In genomic region chr9:128633601-128634000, GRCh38 we compare ENCODE assay signal across 21 cellular contexts. TPM values are rescaled to one million over a fixed set of nuclear protein-coding genes. Genes with fewer than 3 reads are reported as not detected.
A peak's percentile ranks its signal among the peaks of the same experiment; 100 is the strongest.
DNase-seq lines count a peak whose midpoint lies in the region; ATAC-seq and TF ChIP-seq lines count a peak whose summit lies in the region.
"Had no signal": no experiment of that assay in that cellular context is flagged by ENCODE, and none has a peak within 500 bp of the region (broad histone marks: within the 10 kb centered on the region; RNA-seq: fewer than 3 reads in every experiment).

No MANE protein-coding gene starts in this region.

- no peak for ATAC-seq in activated naive CD8-positive, alpha-beta T cell treated with anti-CD3 and anti-CD28 coated beads, Interleukin-2, amount 50 U/mL, for 24 hours
- ATAC-seq in gastroesophageal sphincter (no peak), GM19463 (IDR thresholded peaks at IDR 0.05; ENCODE audit: unreplicated experiment) (no peak)
- ATAC-seq in stimulated activated effector memory CD8-positive, alpha-beta T cell treated with anti-CD3 and anti-CD28 coated beads, Interleukin-12 subunit alpha, Interleukin-12 subunit beta, amount 100 ng/mL, for 72 hours, result no peak
- ATAC-seq: activated CD8-positive, alpha-beta T cell treated with anti-CD3 and anti-CD28 coated beads, Interleukin-2, amount 10 ng/mL, durations not matched to agents 7 days and 5 days; left colon had no signal

- H3K27me3 Mint-ChIP-seq in activated naive CD8-positive, alpha-beta T cell treated with anti-CD3 and anti-CD28 coated beads for 36 hours, result no peaks in the 10 kb centered on the region
- H3K27me3 Mint-ChIP-seq in activated naive CD8-positive, alpha-beta T cell treated with anti-CD3 and anti-CD28 coated beads, Interleukin-2, amount 50 U/mL, for 24 hours, result no peaks in the 10 kb centered on the region
- H3K27me3 Mint-ChIP-seq: activated T-cell treated with anti-CD3 and anti-CD28 coated beads, Interleukin-2, amount 50 U/mL, for 24 hours had no signal

- no peak for TF ChIP-seq EP300 in gastroesophageal sphincter (IDR thresholded peaks at IDR 0.05)

- no peak for TF ChIP-seq POLR2A in gastroesophageal sphincter (IDR thresholded peaks at IDR 0.05)

- no peak overlapping the region for H3K4me3 Mint-ChIP-seq in activated naive CD8-positive, alpha-beta T cell treated with anti-CD3 and anti-CD28 coated beads for 36 hours
- H3K4me3 Mint-ChIP-seq in activated naive CD8-positive, alpha-beta T cell treated with anti-CD3 and anti-CD28 coated beads, Interleukin-2, amount 50 U/mL, for 24 hours, result no peak overlapping the region
- H3K4me3 Mint-ChIP-seq in stimulated activated effector memory CD8-positive, alpha-beta T cell treated with anti-CD3 and anti-CD28 coated beads, Interleukin-12 subunit alpha, Interleukin-12 subunit beta, amount 100 ng/mL, for 72 hours, result no peak overlapping the region
- H3K4me3 Mint-ChIP-seq: activated CD8-positive, alpha-beta T cell treated with anti-CD3 and anti-CD28 coated beads, Interleukin-2, amount 10 ng/mL, durations not matched to agents 7 days and 5 days; activated T-cell treated with anti-CD3 and anti-CD28 coated beads, Interleukin-2, amount 50 U/mL, for 24 hours had no signal

- no peaks in the 10 kb centered on the region for H3K27me3 ChIP-seq in gastroesophageal sphincter

- no peak for TF ChIP-seq CTCF in gastroesophageal sphincter (IDR thresholded peaks at IDR 0.05)
- no peak for TF ChIP-seq CTCF in GM20000 (IDR thresholded peaks at IDR 0.05; ENCODE audit: extremely low read depth, missing control alignments)

- H3K36me3 ChIP-seq in gastroesophageal sphincter, result peaks cover 0 to 63% of the 10 kb centered on the region in 2 donors

- H3K9me3 ChIP-seq in gastroesophageal sphincter, result no peaks in the 10 kb centered on the region

- 72 to 91% methylated on average over 8 to 10 of the region's 11 CpGs for WGBS in gastroesophageal sphincter (ENCODE audit: low coverage in 1 of 2), 2 donors

- H3K36me3 Mint-ChIP-seq in activated naive CD8-positive, alpha-beta T cell treated with anti-CD3 and anti-CD28 coated beads for 36 hours, result peaks cover 7% of the 10 kb centered on the region
- peaks cover 8% of the 10 kb centered on the region for H3K36me3 Mint-ChIP-seq in activated naive CD8-positive, alpha-beta T cell treated with anti-CD3 and anti-CD28 coated beads, Interleukin-2, amount 50 U/mL, for 24 hours (ENCODE audit: low read depth)
- H3K36me3 Mint-ChIP-seq in stimulated activated effector memory CD8-positive, alpha-beta T cell treated with anti-CD3 and anti-CD28 coated beads, Interleukin-12 subunit alpha, Interleukin-12 subunit beta, amount 100 ng/mL, for 72 hours, result peaks cover 68% of the 10 kb centered on the region

- no peaks in the 10 kb centered on the region for H3K4me1 Mint-ChIP-seq in activated naive CD8-positive, alpha-beta T cell treated with anti-CD3 and anti-CD28 coated beads for 36 hours
- H3K4me1 Mint-ChIP-seq in activated naive CD8-positive, alpha-beta T cell treated with anti-CD3 and anti-CD28 coated beads, Interleukin-2, amount 50 U/mL, for 24 hours, result no peaks in the 10 kb centered on the region
- peaks cover 12% of the 10 kb centered on the region for H3K4me1 Mint-ChIP-seq in stimulated activated effector memory CD8-positive, alpha-beta T cell treated with anti-CD3 and anti-CD28 coated beads, Interleukin-12 subunit alpha, Interleukin-12 subunit beta, amount 100 ng/mL, for 72 hours

- H3K9me3 Mint-ChIP-seq in activated naive CD8-positive, alpha-beta T cell treated with anti-CD3 and anti-CD28 coated beads for 36 hours, result no peaks in the 10 kb centered on the region
- H3K9me3 Mint-ChIP-seq in activated naive CD8-positive, alpha-beta T cell treated with anti-CD3 and anti-CD28 coated beads, Interleukin-2, amount 50 U/mL, for 24 hours, result no peaks in the 10 kb centered on the region
- H3K9me3 Mint-ChIP-seq in stimulated activated effector memory CD8-positive, alpha-beta T cell treated with anti-CD3 and anti-CD28 coated beads, Interleukin-12 subunit alpha, Interleukin-12 subunit beta, amount 100 ng/mL, for 72 hours, result no peaks in the 10 kb centered on the region
- H3K9me3 Mint-ChIP-seq: activated T-cell treated with anti-CD3 and anti-CD28 coated beads, Interleukin-2, amount 50 U/mL, for 24 hours had no signal

- H3K27ac ChIP-seq in gastroesophageal sphincter, result peak overlapping the region in 3 of 4 donors; percentile 31 to 95 (median 89)

- peak overlapping the region; percentile 25 for H3K27ac Mint-ChIP-seq in activated naive CD8-positive, alpha-beta T cell treated with anti-CD3 and anti-CD28 coated beads for 36 hours
- no peak overlapping the region for H3K27ac Mint-ChIP-seq in activated naive CD8-positive, alpha-beta T cell treated with anti-CD3 and anti-CD28 coated beads, Interleukin-2, amount 50 U/mL, for 24 hours
- peak overlapping the region; percentile 71 for H3K27ac Mint-ChIP-seq in stimulated activated effector memory CD8-positive, alpha-beta T cell treated with anti-CD3 and anti-CD28 coated beads, Interleukin-12 subunit alpha, Interleukin-12 subunit beta, amount 100 ng/mL, for 72 hours
- H3K27ac Mint-ChIP-seq: activated CD8-positive, alpha-beta T cell treated with anti-CD3 and anti-CD28 coated beads, Interleukin-2, amount 10 ng/mL, durations not matched to agents 7 days and 5 days had no signal

- no peak overlapping the region for H3K4me3 ChIP-seq in gastroesophageal sphincter
- H3K4me3 ChIP-seq: GM23248 had no signal

- DNase-seq in activated naive CD8-positive, alpha-beta T cell treated with anti-CD3 and anti-CD28 coated beads for 36 hours, result no peak
- DNase-seq in activated naive CD8-positive, alpha-beta T cell treated with anti-CD3 and anti-CD28 coated beads, Interleukin-2, amount 50 U/mL, for 24 hours, result no peak
- DNase-seq in RPMI8226 (peak; percentile 1), DMS 273 treated with DMSO at 0.1 percent for 48 hours (lab: John Stamatoyannopoulos, UW) (no peak), GM20000 (ENCODE audit: low spot score) (no peak)
- DNase-seq in stimulated activated effector memory CD8-positive, alpha-beta T cell treated with anti-CD3 and anti-CD28 coated beads, Interleukin-12 subunit alpha, Interleukin-12 subunit beta, amount 100 ng/mL, for 72 hours (ENCODE audit: low spot score in 2 of 2), result no peak
- DNase-seq: activated CD8-positive, alpha-beta T cell treated with anti-CD3 and anti-CD28 coated beads, Interleukin-2, amount 10 ng/mL, durations not matched to agents 7 days and 5 days; activated naive CD4-positive, alpha-beta T cell; activated T-cell treated with anti-CD3 and anti-CD28 coated beads, Interleukin-2, amount 50 U/mL, for 24 hours; DMS153; effector CD8-positive, alpha-beta T cell; GF-D8; GM23248; left colon; NCI-H1694; NCI-H2171 treated with DMSO at 0.1 percent for 48 hours; NCI-H526 treated with DMSO at 0.1 percent for 48 hours; occipital lobe; T1000 had no signal

- peaks cover 3 to 42% (median 23%) of the 10 kb centered on the region in 3 donors for H3K4me1 ChIP-seq in gastroesophageal sphincter

RNA-seq across cellular contexts. Expression of gene DYNC2I2, which starts 23.0 kb away (rescaled TPM):
- 10 to 100 TPM; 34.3 to 38.1 TPM for total RNA-seq in activated naive CD8-positive, alpha-beta T cell treated with anti-CD3 and anti-CD28 coated beads for 36 hours
- 10 to 100 TPM; 28.3 to 47.0 (median 37.7) TPM for total RNA-seq in gastroesophageal sphincter

RNA-seq across cellular contexts. Expression of gene SET, which starts 55.4 kb away (rescaled TPM):
- 100 to 1,000 TPM; 953 to 971 TPM for total RNA-seq in activated naive CD8-positive, alpha-beta T cell treated with anti-CD3 and anti-CD28 coated beads for 36 hours
- 100 to 1,000 TPM; 209 to 355 (median 256) TPM for total RNA-seq in gastroesophageal sphincter
